In genomic region chr1:25556791-25557476, GRCh38 we compare ENCODE assay signal across 8 cellular contexts. TPM values are rescaled to one million over a fixed set of nuclear protein-coding genes. Genes with fewer than 3 reads are reported as not detected.
A peak's percentile ranks its signal among the peaks of the same experiment; 100 is the strongest.
DNase-seq lines count a peak whose midpoint lies in the region; ATAC-seq and TF ChIP-seq lines count a peak whose summit lies in the region.

No MANE protein-coding gene starts in this region.

- H3K27me3 ChIP-seq in mammary epithelial cell (ENCODE audit: insufficient read depth, low read length) = no peaks in the 10 kb centered on the region

- H3K4me3 Mint-ChIP-seq in osteocyte (ENCODE audit: unreplicated experiment) = no peak overlapping the region

- DNase-seq in activated CD4-positive, CD25-positive, alpha-beta regulatory T cell treated with anti-CD3 and anti-CD28 coated beads, Interleukin-2, amount 50 U/mL, for 72 hours = no peak
- DNase-seq in NCI-H69 (lab: John Stamatoyannopoulos, UW) = peak; percentile 26
- DNase-seq in mammary epithelial cell = peak; percentile 73
- DNase-seq in renal cortical epithelial cell (ENCODE audit: low read depth) = peak; percentile 67
- DNase-seq in osteocyte (ENCODE audit: extremely low spot score, unreplicated experiment) = no peak
- no peak for DNase-seq in GM13976 (ENCODE audit: low spot score)

- no peak overlapping the region for H3K27ac Mint-ChIP-seq in osteocyte (ENCODE audit: unreplicated experiment)

- in situ Hi-C loops in mammary epithelial cell (cut with MboI; ENCODE audit: low sequenced_read_pairs in 2 of 2) (no loop called here), GM13976 (cut with MboI; ENCODE audit: low sequenced_read_pairs, unreplicated experiment) (no loop called here)

- H3K9ac ChIP-seq in mammary epithelial cell (ENCODE audit: insufficient read depth, low read length) = no peak overlapping the region

- no peaks in the 10 kb centered on the region for H3K27me3 Mint-ChIP-seq in osteocyte (ENCODE audit: unreplicated experiment)

- H3K79me2 ChIP-seq in mammary epithelial cell (ENCODE audit: insufficient read depth, low read length) = peaks cover 17% of the 10 kb centered on the region

- CTCF ChIA-PET in mammary epithelial cell (lab: Charles Lee; ENCODE audit: low non-redundant PET) = interaction anchor here (0.6 kb wide), 1 partner anchor 10 kb away, joined by 5 read pairs; no protein-coding TSS in a partner anchor

- no peaks in the 10 kb centered on the region for H4K20me1 ChIP-seq in mammary epithelial cell (ENCODE audit: insufficient read depth, low read length)

- H2AFZ ChIP-seq in mammary epithelial cell (ENCODE audit: low read depth, low read length) = peak overlapping the region; percentile 29

- no TSS peak for BruUV-seq in mammary epithelial cell (replicated peaks; lab: Mats Ljungman, UMichigan)

- no peaks in the 10 kb centered on the region for H3K9me3 ChIP-seq in mammary epithelial cell (replicated peaks; ENCODE audit: insufficient read depth, low read length)

- TF ChIP-seq CTCF in mammary epithelial cell (conservative IDR thresholded peaks at IDR 0.05 in 1 of 2, IDR thresholded peaks at IDR 0.05 in 1 of 2; ENCODE audit: extremely low read depth in 1 of 2, insufficient read depth in 1 of 2, low read depth in 1 of 2, low read length in 2 of 2) (no peak), osteocyte (IDR thresholded peaks at IDR 0.05) (no peak), GM13976 (IDR thresholded peaks at IDR 0.05; ENCODE audit: borderline replicate concordance, control extremely low read depth, extremely low read depth, insufficient read depth, missing control alignments) (no peak)

- dilution Hi-C loops in mammary epithelial cell (cut with HindIII; ENCODE audit: low sequenced_read_pairs) = no loop called here

- H3K4me3 ChIP-seq in mammary epithelial cell (replicated peaks in 1 of 3; ENCODE audit: insufficient read depth in 1 of 3, low read depth in 2 of 3, low read length in 3 of 3) = no peak overlapping the region

- WGBS in mammary epithelial cell (ENCODE audit: low coverage, missing lambda C conversion rate) = 26% methylated on average over 3 of the region's 10 CpGs

- peak; percentile 40 to 60 for ATAC-seq in activated CD4-positive, CD25-positive, alpha-beta regulatory T cell treated with anti-CD3 and anti-CD28 coated beads, Interleukin-2, amount 50 U/mL, for 24 hours
- no peak for ATAC-seq in HG03469 (IDR thresholded peaks at IDR 0.05; ENCODE audit: unreplicated experiment)

- peaks cover 9% of the 10 kb centered on the region for H3K36me3 Mint-ChIP-seq in osteocyte (ENCODE audit: unreplicated experiment)

- no peak overlapping the region for H3K27ac ChIP-seq in mammary epithelial cell (ENCODE audit: insufficient read depth, low read depth, low read length)

- peaks cover 5% of the 10 kb centered on the region for H3K36me3 ChIP-seq in mammary epithelial cell (ENCODE audit: insufficient read depth, low read length)

- H3K4me1 Mint-ChIP-seq in osteocyte (ENCODE audit: unreplicated experiment) = peaks cover 17% of the 10 kb centered on the region

- peak overlapping the region; percentile 49 for H3K4me2 ChIP-seq in mammary epithelial cell (ENCODE audit: insufficient read depth, low read depth, low read length)

- H3K4me1 ChIP-seq in mammary epithelial cell (ENCODE audit: insufficient read depth, low read length) = peaks cover 36% of the 10 kb centered on the region

- H3K9me3 Mint-ChIP-seq in osteocyte (ENCODE audit: unreplicated experiment) = no peaks in the 10 kb centered on the region

- intact Hi-C loops in mammary epithelial cell (cut with micrococcal nuclease) = no loop called here

RNA-seq across cellular contexts. Expression of gene LDLRAP1, which starts 13.5 kb away (rescaled TPM):
- total RNA-seq in mammary epithelial cell (10 to 100 TPM; 23.0 to 32.7 TPM), renal cortical epithelial cell (5.4 and 6.9 TPM in 2 replicates), osteocyte (31.3 and 34.3 TPM in 2 replicates)
- polyA plus RNA-seq in mammary epithelial cell = 28.8 TPM
- polyA minus RNA-seq in mammary epithelial cell = 27.1 TPM

RNA-seq across cellular contexts. Expression of gene MAN1C1, which starts 59.7 kb away (rescaled TPM):
- total RNA-seq in mammary epithelial cell = under 1 TPM; 0.07 to 0.33 TPM
- polyA plus RNA-seq in mammary epithelial cell = 0.18 TPM
- not detected for polyA minus RNA-seq in mammary epithelial cell
- total RNA-seq in renal cortical epithelial cell = 0.10 TPM in 1 of 2 replicates, not detected in the other
- 64.7 and 73.3 TPM in 2 replicates for total RNA-seq in osteocyte

Comparison
In these comparisons a context has a peak if more than half of its experiments do, and no peak if none do; other contexts are left out.
1. DNase-seq: peak in NCI-H69 (single experiment), mammary epithelial cell (single experiment) and renal cortical epithelial cell (single experiment); none in activated CD4-positive, CD25-positive, alpha-beta regulatory T cell treated with anti-CD3 and anti-CD28 coated beads, Interleukin-2, amount 50 U/mL, for 72 hours (single experiment), osteocyte (single experiment) and GM13976 (single experiment).
2. RNA of gene MAN1C1, which starts 59.7 kb away (total RNA-seq): 64.7 to 73.3 TPM in osteocyte; 0.07 to 0.33 TPM in mammary epithelial cell and 0.10 TPM in renal cortical epithelial cell; every median in the first group is over 10 times any median in the second.